ENCODE assay signal across 1 cellular context in the genomic region with DNA sequence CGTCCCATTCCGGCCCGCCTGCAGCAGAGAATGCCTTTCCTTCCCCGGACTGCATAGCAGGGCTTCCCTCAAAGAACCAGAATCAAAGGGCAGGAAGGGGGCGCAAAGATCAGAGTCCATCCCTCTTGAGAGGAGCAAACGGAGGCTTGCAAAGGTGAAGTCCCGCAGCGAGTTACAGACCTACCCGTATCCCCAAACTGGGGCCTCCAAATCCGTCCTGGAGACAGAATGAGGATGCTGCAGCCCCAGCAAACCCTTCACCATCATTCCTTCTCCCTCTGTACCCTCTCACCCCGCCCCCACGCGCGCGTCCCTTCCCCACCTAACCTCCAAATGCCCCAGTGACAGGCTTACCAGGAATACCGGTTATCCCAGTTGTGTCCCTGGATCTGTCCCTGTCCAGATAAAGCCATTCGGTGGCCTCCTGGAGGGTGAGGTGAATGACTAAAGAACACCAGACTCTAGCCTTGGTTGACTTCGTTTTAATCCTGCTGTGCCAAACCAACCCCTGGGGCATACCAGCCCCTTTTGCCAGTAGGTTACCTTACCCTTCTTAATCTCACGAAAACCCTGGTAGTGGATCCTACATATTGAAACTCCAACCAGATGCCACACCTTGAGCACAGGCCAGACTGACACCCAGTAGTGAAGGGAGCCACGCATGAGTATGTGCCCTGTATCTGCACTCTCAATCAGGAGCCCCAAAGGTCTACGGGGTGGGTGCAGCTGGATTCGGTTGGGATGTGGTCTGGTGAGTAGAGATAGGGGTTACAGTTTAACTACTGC.
TF ChIP-seq lines count a peak whose summit lies in the region.

No MANE protein-coding gene starts in this region.

TF ChIP-seq in K562, 482 proteins besides CTCF, POLR2A, EP300 and RAD21 (continued from another document and continues in another):
- TF ChIP-seq, protein P1, sequence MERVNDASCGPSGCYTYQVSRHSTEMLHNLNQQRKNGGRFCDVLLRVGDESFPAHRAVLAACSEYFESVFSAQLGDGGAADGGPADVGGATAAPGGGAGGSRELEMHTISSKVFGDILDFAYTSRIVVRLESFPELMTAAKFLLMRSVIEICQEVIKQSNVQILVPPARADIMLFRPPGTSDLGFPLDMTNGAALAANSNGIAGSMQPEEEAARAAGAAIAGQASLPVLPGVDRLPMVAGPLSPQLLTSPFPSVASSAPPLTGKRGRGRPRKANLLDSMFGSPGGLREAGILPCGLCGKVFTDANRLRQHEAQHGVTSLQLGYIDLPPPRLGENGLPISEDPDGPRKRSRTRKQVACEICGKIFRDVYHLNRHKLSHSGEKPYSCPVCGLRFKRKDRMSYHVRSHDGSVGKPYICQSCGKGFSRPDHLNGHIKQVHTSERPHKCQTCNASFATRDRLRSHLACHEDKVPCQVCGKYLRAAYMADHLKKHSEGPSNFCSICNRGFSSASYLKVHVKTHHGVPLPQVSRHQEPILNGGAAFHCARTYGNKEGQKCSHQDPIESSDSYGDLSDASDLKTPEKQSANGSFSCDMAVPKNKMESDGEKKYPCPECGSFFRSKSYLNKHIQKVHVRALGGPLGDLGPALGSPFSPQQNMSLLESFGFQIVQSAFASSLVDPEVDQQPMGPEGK (CRISPR knock-in tag; IDR thresholded peaks at IDR 0.05; ENCODE audit: borderline replicate concordance) = no peak
- TF ChIP-seq EWSR1 (IDR thresholded peaks at IDR 0.05; ENCODE audit: borderline replicate concordance, low read depth, partially characterized antibody) = no peak
- TF ChIP-seq PPARD (CRISPR knock-in tag; IDR thresholded peaks at IDR 0.05) = no peak
- TF ChIP-seq LARP7 (IDR thresholded peaks at IDR 0.05) = no peak
- no peak for TF ChIP-seq CTCFL (IDR thresholded peaks at IDR 0.05; ENCODE audit: borderline replicate concordance, insufficient read depth, low read depth, low read length, poor library complexity, severe bottlenecking)
- TF ChIP-seq MTA3 (IDR thresholded peaks at IDR 0.05; ENCODE audit: borderline replicate concordance) = peak; percentile 64
- peak; percentile 14; the same call in 1 of the 2 replicates for TF ChIP-seq L3MBTL2 (IDR thresholded peaks at IDR 0.05)
- peak; percentile 84 for TF ChIP-seq SMARCA4 (IDR thresholded peaks at IDR 0.05)
- TF ChIP-seq ZNF354B (CRISPR knock-in tag; IDR thresholded peaks at IDR 0.05) = no peak
- peak; percentile 41; the same call in 1 of the 2 replicates for TF ChIP-seq ARID4B (CRISPR knock-in tag; IDR thresholded peaks at IDR 0.05)
- peak in 1 of 2 experiments; percentile 62; a peak in 2 of 4 replicates for TF ChIP-seq MNT (conservative IDR thresholded peaks at IDR 0.05)
- TF ChIP-seq ZNF717 (CRISPR knock-in tag; IDR thresholded peaks at IDR 0.05) = no peak
- 0 out of 2 replicates have a peak, but pooled peaks have one; percentile 17 for TF ChIP-seq ETS1 (conservative IDR thresholded peaks at IDR 0.05; ENCODE audit: control insufficient read depth, low read depth, low read length)
- no peak for TF ChIP-seq RB1 (IDR thresholded peaks at IDR 0.05; ENCODE audit: low read depth)
- TF ChIP-seq THAP12 (CRISPR knock-in tag; IDR thresholded peaks at IDR 0.05) = peak; percentile 38; the same call in 1 of the 2 replicates
- TF ChIP-seq CCAR2 (IDR thresholded peaks at IDR 0.05; ENCODE audit: low read depth, low read length) = no peak
- TF ChIP-seq CREM (IDR thresholded peaks at IDR 0.05; ENCODE audit: low read depth) = peak; percentile 68
- TF ChIP-seq PCBP1 (IDR thresholded peaks at IDR 0.05; ENCODE audit: low read depth, low read length, poor library complexity, severe bottlenecking) = no peak
- peak in 1 of 2 experiments; percentile 46; a peak in 1 of 4 replicates for TF ChIP-seq TRIM24 (IDR thresholded peaks at IDR 0.05)
- no peak for TF ChIP-seq HCFC1 (IDR thresholded peaks at IDR 0.05; ENCODE audit: low read depth, low read length)
- no peak for TF ChIP-seq E2F5 (CRISPR knock-in tag; IDR thresholded peaks at IDR 0.05)
- TF ChIP-seq ZBTB7A (IDR thresholded peaks at IDR 0.05; ENCODE audit: borderline replicate concordance, control insufficient read depth, low read depth, low read length) = peak; percentile 45; the same call in 1 of the 2 replicates
- no peak for TF ChIP-seq TEAD2 (tag; IDR thresholded peaks at IDR 0.05)
- peak; percentile 84 for TF ChIP-seq TAL1 (IDR thresholded peaks at IDR 0.05)
- TF ChIP-seq ZFP30 (CRISPR knock-in tag; IDR thresholded peaks at IDR 0.05; ENCODE audit: borderline replicate concordance) = no peak
- no peak for TF ChIP-seq ZNF551 (CRISPR knock-in tag; IDR thresholded peaks at IDR 0.05)
- no peak for TF ChIP-seq ZNF76 (CRISPR knock-in tag; IDR thresholded peaks at IDR 0.05; ENCODE audit: borderline replicate concordance)
- TF ChIP-seq PML (IDR thresholded peaks at IDR 0.05; ENCODE audit: low read length) = peak; percentile 82; the same call in 1 of the 2 replicates
- TF ChIP-seq, protein P2, sequence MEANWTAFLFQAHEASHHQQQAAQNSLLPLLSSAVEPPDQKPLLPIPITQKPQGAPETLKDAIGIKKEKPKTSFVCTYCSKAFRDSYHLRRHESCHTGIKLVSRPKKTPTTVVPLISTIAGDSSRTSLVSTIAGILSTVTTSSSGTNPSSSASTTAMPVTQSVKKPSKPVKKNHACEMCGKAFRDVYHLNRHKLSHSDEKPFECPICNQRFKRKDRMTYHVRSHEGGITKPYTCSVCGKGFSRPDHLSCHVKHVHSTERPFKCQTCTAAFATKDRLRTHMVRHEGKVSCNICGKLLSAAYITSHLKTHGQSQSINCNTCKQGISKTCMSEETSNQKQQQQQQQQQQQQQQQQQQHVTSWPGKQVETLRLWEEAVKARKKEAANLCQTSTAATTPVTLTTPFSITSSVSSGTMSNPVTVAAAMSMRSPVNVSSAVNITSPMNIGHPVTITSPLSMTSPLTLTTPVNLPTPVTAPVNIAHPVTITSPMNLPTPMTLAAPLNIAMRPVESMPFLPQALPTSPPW (CRISPR knock-in tag; IDR thresholded peaks at IDR 0.05) = peak; percentile 74
- TF ChIP-seq ETV1 (tag; conservative IDR thresholded peaks at IDR 0.05; ENCODE audit: low read depth) = no peak
- TF ChIP-seq, protein P3, sequence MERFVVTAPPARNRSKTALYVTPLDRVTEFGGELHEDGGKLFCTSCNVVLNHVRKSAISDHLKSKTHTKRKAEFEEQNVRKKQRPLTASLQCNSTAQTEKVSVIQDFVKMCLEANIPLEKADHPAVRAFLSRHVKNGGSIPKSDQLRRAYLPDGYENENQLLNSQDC (CRISPR knock-in tag; IDR thresholded peaks at IDR 0.05) = no peak
- TF ChIP-seq CBFA2T2 (conservative IDR thresholded peaks at IDR 0.05) = peak; percentile 85
- peak in 1 of 2 experiments; percentile 49; a peak in 1 of 4 replicates for TF ChIP-seq HDAC1 (IDR thresholded peaks at IDR 0.05)
- TF ChIP-seq KLF16 (IDR thresholded peaks at IDR 0.05) = peak; percentile 82
- peak; percentile 80; the same call in 1 of the 2 replicates for TF ChIP-seq MYNN (IDR thresholded peaks at IDR 0.05)
- TF ChIP-seq MYNN (CRISPR knock-in tag; IDR thresholded peaks at IDR 0.05) = no peak
- TF ChIP-seq RNF2 (IDR thresholded peaks at IDR 0.05) = peak; percentile 95
- TF ChIP-seq FOXJ2 (tag; IDR thresholded peaks at IDR 0.05) = no peak
- no peak for TF ChIP-seq IRF2 (CRISPR knock-in tag; IDR thresholded peaks at IDR 0.05)
- TF ChIP-seq SAP30 (IDR thresholded peaks at IDR 0.05; ENCODE audit: borderline replicate concordance, insufficient read depth, low read depth, low read length, poor library complexity, severe bottlenecking) = peak; percentile 1
- TF ChIP-seq MEIS2 (IDR thresholded peaks at IDR 0.05; ENCODE audit: partially characterized antibody) = no peak
- TF ChIP-seq KDM5B (IDR thresholded peaks at IDR 0.05; ENCODE audit: insufficient replicate concordance, low read depth, low read length) = peak; percentile 30
- peak; percentile 59 to 73 for TF ChIP-seq NRF1 (conservative IDR thresholded peaks at IDR 0.05 in 1 of 2, IDR thresholded peaks at IDR 0.05 in 1 of 2)
- 0 out of 4 replicates have a peak, but pooled peaks of 1 of the 2 experiments have one; percentile 18 for TF ChIP-seq FOXK2 (conservative IDR thresholded peaks at IDR 0.05 in 1 of 2, IDR thresholded peaks at IDR 0.05 in 1 of 2; ENCODE audit: low read depth in 2 of 2)
